Comparison of ENCODE assay signal across 23 cellular contexts in genomic region chr5:11023970-11024369, GRCh38.
"Had no signal": no experiment of that assay in that cellular context is flagged by ENCODE, and none has a peak within 500 bp of the region (broad histone marks: within the 10 kb centered on the region; RNA-seq: fewer than 3 reads in every experiment).

No MANE protein-coding gene starts in this region.

- H3K27me3 ChIP-seq: dorsolateral prefrontal cortex, foreskin keratinocyte, gastrocnemius medialis had no signal

- H3K27ac ChIP-seq: coronary artery, foreskin keratinocyte, gastrocnemius medialis had no signal

- H3K4me3 ChIP-seq: coronary artery, dorsolateral prefrontal cortex, gastrocnemius medialis had no signal

- H3K9me3 ChIP-seq: gastrocnemius medialis had no signal

- ATAC-seq: activated CD4-positive, alpha-beta T cell treated with anti-CD3 and anti-CD28 coated beads for 36 hours; activated CD8-positive, alpha-beta memory T cell treated with anti-CD3 and anti-CD28 coated beads, Interleukin-2, amount 10 ng/mL, durations not matched to agents 7 days and 5 days; activated CD8-positive, alpha-beta T cell treated with anti-CD3 and anti-CD28 coated beads, Interleukin-2, amount 10 ng/mL, durations not matched to agents 7 days and 5 days; activated naive CD4-positive, alpha-beta T cell treated with anti-CD3 and anti-CD28 coated beads, Interleukin-2, amount 50 U/mL, for 72 hours; esophagus mucosa; foreskin keratinocyte; gastrocnemius medialis had no signal

- DNase-seq: activated CD4-positive, alpha-beta memory T cell treated with anti-CD3 and anti-CD28 coated beads for 36 hours; activated CD4-positive, alpha-beta T cell treated with anti-CD3 and anti-CD28 coated beads for 36 hours; activated CD4-positive, alpha-beta T cell treated with anti-CD3 and anti-CD28 coated beads, Interleukin-2, amount 10 ng/mL, durations not matched to agents 24 days and 14 days; activated CD4-positive, CD25-positive, alpha-beta regulatory T cell; activated CD4-positive, CD25-positive, alpha-beta regulatory T cell treated with anti-CD3 and anti-CD28 coated beads, Interleukin-2, amount 50 U/mL, for 72 hours; activated CD8-positive, alpha-beta memory T cell treated with anti-CD3 and anti-CD28 coated beads, Interleukin-2, amount 10 ng/mL, durations not matched to agents 7 days and 5 days; activated CD8-positive, alpha-beta memory T cell treated with anti-CD3 and anti-CD28 coated beads, Interleukin-2, amount 50 U/mL, for 4 hours; activated CD8-positive, alpha-beta T cell treated with anti-CD3 and anti-CD28 coated beads, Interleukin-2, amount 10 ng/mL, durations not matched to agents 7 days and 5 days; activated effector memory CD4-positive, alpha-beta T cell treated with anti-CD3 and anti-CD28 coated beads, Interleukin-2, amount 50 U/mL, for 16 hours; activated naive CD4-positive, alpha-beta T cell treated with anti-CD3 and anti-CD28 coated beads, Interleukin-2, amount 10 ng/mL, durations not matched to agents 7 days and 5 days; activated naive CD8-positive, alpha-beta T cell treated with anti-CD3 and anti-CD28 coated beads, Interleukin-2, amount 10 ng/mL, durations not matched to agents 7 days and 5 days; activated T-cell treated with anti-CD3 and anti-CD28 coated beads, Interleukin-2, amount 50 U/mL, for 1 hour; activated T-cell treated with anti-CD3 and anti-CD28 coated beads, Interleukin-2, amount 50 U/mL, for 48 hours; dorsolateral prefrontal cortex; effector memory CD4-positive, alpha-beta T cell; endodermal cell; foreskin keratinocyte; gastrocnemius medialis; glutamatergic neuron; T-helper 2 cell had no signal

- H3K36me3 ChIP-seq: gastrocnemius medialis had no signal

- H3K4me1 ChIP-seq: foreskin keratinocyte, gastrocnemius medialis had no signal
